9 cellular contexts compared by ENCODE assay signal in the genomic region with DNA sequence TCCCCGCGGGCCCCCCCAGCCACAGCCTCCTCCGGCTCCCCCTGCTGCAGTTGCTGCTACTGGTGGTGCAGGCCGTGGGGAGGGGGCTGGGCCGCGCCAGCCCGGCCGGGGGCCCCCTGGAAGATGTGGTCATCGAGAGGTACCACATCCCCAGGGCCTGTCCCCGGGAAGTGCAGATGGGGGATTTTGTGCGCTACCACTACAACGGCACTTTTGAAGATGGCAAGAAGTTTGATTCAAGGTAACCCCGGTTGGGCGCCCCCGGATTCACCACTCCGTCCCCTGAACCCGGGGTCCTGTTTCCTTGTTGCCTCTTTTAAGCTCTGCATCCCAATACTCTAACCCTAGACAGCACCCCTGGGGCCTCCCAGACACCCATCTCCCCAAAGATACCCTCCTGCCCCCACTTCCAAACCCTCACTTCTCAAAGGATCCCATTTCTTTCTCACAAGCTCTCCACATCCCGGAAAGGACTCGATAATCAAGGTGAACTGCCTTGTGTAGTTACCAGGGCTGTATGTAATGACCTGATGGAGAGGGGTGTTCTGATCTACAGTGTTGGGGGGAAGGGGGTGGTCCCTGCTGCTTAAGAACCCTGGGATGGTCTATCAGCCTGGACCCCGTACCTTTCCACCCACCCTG. TPM values are rescaled to one million over a fixed set of nuclear protein-coding genes. Genes with fewer than 3 reads are reported as not detected.
A peak's percentile ranks its signal among the peaks of the same experiment; 100 is the strongest.
DNase-seq lines count a peak whose midpoint lies in the region; ATAC-seq and TF ChIP-seq lines count a peak whose summit lies in the region.
"Had no signal": no experiment of that assay in that cellular context is flagged by ENCODE, and none has a peak within 500 bp of the region (broad histone marks: within the 10 kb centered on the region; RNA-seq: fewer than 3 reads in every experiment).

No MANE protein-coding gene starts in this region.

- H3K36me3 ChIP-seq in DOHH2 (ENCODE audit: control insufficient read depth, low read length) (no peaks in the 10 kb centered on the region), RWPE2 (ENCODE audit: low read depth) (peaks cover 33% of the 10 kb centered on the region), fibroblast of lung (ENCODE audit: control insufficient read depth, insufficient read depth, low read length) (peaks cover 12% of the 10 kb centered on the region), rectal smooth muscle tissue (ENCODE audit: control insufficient read depth, insufficient read depth, low read length) (no peaks in the 10 kb centered on the region)

- H3K4me1 ChIP-seq in DOHH2 (ENCODE audit: control insufficient read depth, low read length) (peaks cover 18% of the 10 kb centered on the region), RWPE2 (ENCODE audit: insufficient read depth, poor library complexity, severe bottlenecking) (peaks cover 11% of the 10 kb centered on the region), fibroblast of lung (ENCODE audit: control insufficient read depth, extremely low read depth, insufficient read depth, low read length) (peaks cover 14% of the 10 kb centered on the region), rectal smooth muscle tissue (ENCODE audit: control insufficient read depth, insufficient read depth, low read length) (peaks cover 9% of the 10 kb centered on the region)

- H3K4me3 ChIP-seq in DOHH2 (ENCODE audit: low read length) (no peak overlapping the region), RWPE2 (ENCODE audit: severe bottlenecking) (peak overlapping the region; percentile 75), fibroblast of lung (replicated peaks in 1 of 4; ENCODE audit: control extremely low read depth in 1 of 4, insufficient read depth in 1 of 4, low read depth in 3 of 4, low read length in 4 of 4) (peak overlapping the region; percentile 89 to 99 (median 94)), rectal smooth muscle tissue (ENCODE audit: low read length) (peak overlapping the region; percentile 90)

- H3K4me2 ChIP-seq in DOHH2 (ENCODE audit: low read length), result peak overlapping the region; percentile 86; the same call in 1 of the 2 replicates
- H3K4me2 ChIP-seq in fibroblast of lung (ENCODE audit: extremely low read depth, insufficient read depth, low read length), result peak overlapping the region; percentile 91

- H3K27me3 ChIP-seq in DOHH2 (ENCODE audit: control insufficient read depth, low read length) (peaks cover 11% of the 10 kb centered on the region), RWPE2 (ENCODE audit: insufficient read depth, poor library complexity, severe bottlenecking) (no peaks in the 10 kb centered on the region), fibroblast of lung (ENCODE audit: control insufficient read depth, insufficient read depth, low read length) (no peaks in the 10 kb centered on the region), rectal smooth muscle tissue (ENCODE audit: control insufficient read depth, insufficient read depth, low read length) (no peaks in the 10 kb centered on the region)

- H3K79me2 ChIP-seq in DOHH2 (ENCODE audit: control insufficient read depth, low read length) (no peaks in the 10 kb centered on the region), fibroblast of lung (ENCODE audit: control insufficient read depth, insufficient read depth, low read length) (peaks cover 47% of the 10 kb centered on the region)

- H2AFZ ChIP-seq in fibroblast of lung (ENCODE audit: low read length), result peak overlapping the region; percentile 57

- H3K9ac ChIP-seq in fibroblast of lung (ENCODE audit: insufficient read depth, low read length), result peak overlapping the region; percentile 71
- H3K9ac ChIP-seq in rectal smooth muscle tissue (ENCODE audit: low read length), result no peak overlapping the region

- intact Hi-C loops in left colon (cut with DNase I, micrococcal nuclease), result no loop called here

- no peaks in the 10 kb centered on the region for H4K20me1 ChIP-seq in DOHH2 (ENCODE audit: control insufficient read depth, insufficient read depth, low read depth, low read length)
- no peaks in the 10 kb centered on the region for H4K20me1 ChIP-seq in fibroblast of lung (ENCODE audit: control insufficient read depth, extremely low read depth, insufficient read depth, low read length)

- TF ChIP-seq CTCF in DOHH2 (IDR thresholded peaks at IDR 0.05; ENCODE audit: low read depth, low read length, poor library complexity, severe bottlenecking) (no peak), RWPE2 (IDR thresholded peaks at IDR 0.05; ENCODE audit: poor library complexity, severe bottlenecking) (no peak), fibroblast of lung (conservative IDR thresholded peaks at IDR 0.05 in 1 of 2, IDR thresholded peaks at IDR 0.05 in 1 of 2; ENCODE audit: low read depth in 1 of 2, low read length in 2 of 2) (no peak)

- ATAC-seq in RWPE2 (ENCODE audit: low read depth), result no peak
- ATAC-seq in HG03432 (IDR thresholded peaks at IDR 0.05; ENCODE audit: unreplicated experiment), result no peak
- no peak for ATAC-seq in left colon

- no peaks in the 10 kb centered on the region for H3F3A ChIP-seq in DOHH2 (ENCODE audit: control insufficient read depth, insufficient read depth)

- no peaks in the 10 kb centered on the region for H3K9me2 ChIP-seq in DOHH2 (replicated peaks; ENCODE audit: control insufficient read depth, low read length)

- H3K9me3 ChIP-seq in DOHH2 (ENCODE audit: control insufficient read depth, insufficient read depth, low read length) (no peaks in the 10 kb centered on the region), RWPE2 (ENCODE audit: severe bottlenecking) (no peaks in the 10 kb centered on the region), fibroblast of lung (ENCODE audit: control insufficient read depth, insufficient read depth, low read depth, low read length) (no peaks in the 10 kb centered on the region)

- DNase-seq in RWPE2 (ENCODE audit: low spot score), result no peak
- DNase-seq in fibroblast of lung (ENCODE audit: low read depth in 2 of 2), result no peak
- no peak for DNase-seq in NCI-H1694 treated with DMSO at 0.1 percent for 48 hours (lab: John Stamatoyannopoulos, UW)
- DNase-seq in left colon, result no peak
- no peak for DNase-seq in NCI-H2171 (lab: John Stamatoyannopoulos, UW)

- H3K27ac ChIP-seq in DOHH2 (ENCODE audit: low read depth, low read length) (no peak overlapping the region), RWPE2 (ENCODE audit: poor library complexity, severe bottlenecking) (peak overlapping the region; percentile 83), fibroblast of lung (ENCODE audit: insufficient read depth, low read length) (peak overlapping the region; percentile 77), rectal smooth muscle tissue (ENCODE audit: low read depth, low read length) (peak overlapping the region; percentile 21)

RNA-seq across cellular contexts. Expression of a gene that starts 0.4 kb away (rescaled TPM):
- total RNA-seq in fibroblast of lung, result 182 and 211 TPM in 2 replicates
- 242 and 262 TPM in 2 replicates for polyA plus RNA-seq in fibroblast of lung
- 225 and 257 TPM in 2 replicates for polyA plus RNA-seq in fibroblast of lung (2012)
- 224 and 295 TPM in 2 replicates for polyA minus RNA-seq in fibroblast of lung (ENCODE audit: low replicate concordance)
- 10 to 100 TPM in 1 of 2 donors, 1 to 10 TPM in 1; 4.2 to 10.8 TPM for total RNA-seq in left colon

RNA-seq across cellular contexts. Expression of a gene that starts 1.4 kb away (rescaled TPM):
- total RNA-seq in fibroblast of lung (36.8 and 42.1 TPM in 2 replicates), left colon (10 to 100 TPM; 10.7 to 15.3 TPM)
- polyA plus RNA-seq in fibroblast of lung, result 29.1 and 37.0 TPM in 2 replicates
- 30.8 and 43.3 TPM in 2 replicates for polyA plus RNA-seq in fibroblast of lung (2012)
- 23.6 and 31.5 TPM in 2 replicates for polyA minus RNA-seq in fibroblast of lung (ENCODE audit: low replicate concordance)

RNA-seq across cellular contexts. Expression of a gene that starts 22.9 kb away (rescaled TPM):
- total RNA-seq in fibroblast of lung, result 61.9 and 88.1 TPM in 2 replicates
- 83.5 and 101 TPM in 2 replicates for polyA plus RNA-seq in fibroblast of lung
- 58.5 and 81.4 TPM in 2 replicates for polyA plus RNA-seq in fibroblast of lung (2012)
- polyA minus RNA-seq in fibroblast of lung (ENCODE audit: low replicate concordance), result 22.6 and 33.2 TPM in 2 replicates
- 10 to 100 TPM; 16.0 to 18.8 TPM for total RNA-seq in left colon

RNA-seq across cellular contexts. Expression of a gene that starts 24.5 kb away (rescaled TPM):
- total RNA-seq in fibroblast of lung (0.26 and 0.33 TPM in 2 replicates), left colon (not detected)
- 0.20 and 0.33 TPM in 2 replicates for polyA plus RNA-seq in fibroblast of lung
- polyA plus RNA-seq in fibroblast of lung (2012), result not detected in 2 replicates
- 0.67 TPM in 1 of 2 replicates, not detected in the other for polyA minus RNA-seq in fibroblast of lung (ENCODE audit: low replicate concordance)
- total RNA-seq: M059J had no signal

RNA-seq across cellular contexts. Expression of a gene that starts 26.6 kb away (rescaled TPM):
- total RNA-seq in fibroblast of lung, result 6.4 and 13.2 TPM in 2 replicates
- polyA plus RNA-seq in fibroblast of lung, result 3.2 and 12.6 TPM in 2 replicates
- polyA plus RNA-seq in fibroblast of lung (2012), result 11.4 and 32.0 TPM in 2 replicates
- polyA minus RNA-seq in fibroblast of lung (ENCODE audit: low replicate concordance), result 27.7 and 74.6 TPM in 2 replicates
- total RNA-seq in left colon, result 100 to 1,000 TPM; 343 to 345 TPM

Comparison
In these comparisons a context has a peak if more than half of its experiments do, and no peak if none do; other contexts are left out.
1. RNA of a gene that starts 0.4 kb away (total RNA-seq): 182 to 211 TPM in fibroblast of lung; 4.2 to 10.8 TPM in left colon; every median in the first group is over 10 times any median in the second.